Comparison of ENCODE assay signal across 24 cellular contexts in genomic region chr1:195105281-195105680, GRCh38.
DNase-seq lines count a peak whose midpoint lies in the region; ATAC-seq and TF ChIP-seq lines count a peak whose summit lies in the region.
"Had no signal": no experiment of that assay in that cellular context is flagged by ENCODE, and none has a peak within 500 bp of the region (broad histone marks: within the 10 kb centered on the region; RNA-seq: fewer than 3 reads in every experiment).

No MANE protein-coding gene starts in this region.

- no peak overlapping the region for H3K27ac ChIP-seq in C4-2B
- no peak overlapping the region for H3K27ac ChIP-seq in WERI-Rb-1
- H3K27ac ChIP-seq: BLaER1, ovary, right atrium auricular region, suprapubic skin had no signal

- TF ChIP-seq CTCF in C4-2B (conservative IDR thresholded peaks at IDR 0.05), result 0 out of 2 replicates have a peak, but pooled peaks have one; percentile 4
- peak; percentile 73 for TF ChIP-seq CTCF in WERI-Rb-1 (IDR thresholded peaks at IDR 0.05; ENCODE audit: low read depth, low read length)

- H3K36me3 ChIP-seq in WERI-Rb-1, result no peaks in the 10 kb centered on the region
- H3K36me3 ChIP-seq: BLaER1, ovary, right atrium auricular region, suprapubic skin had no signal

- no peaks in the 10 kb centered on the region for H3K9me3 ChIP-seq in WERI-Rb-1 (ENCODE audit: severe bottlenecking)
- H3K9me3 ChIP-seq: BLaER1, Caco-2, ovary had no signal

- DNase-seq in WERI-Rb-1, result no peak
- no peak for DNase-seq in HK-2 (ENCODE audit: unreplicated experiment)
- DNase-seq in dermis blood vessel endothelial cell, result no peak
- no peak for DNase-seq in mesenteric fat pad (ENCODE audit: low spot score)
- DNase-seq: activated CD8-positive, alpha-beta memory T cell treated with anti-CD3 and anti-CD28 coated beads, Interleukin-2, amount 50 U/mL, for 48 hours; aorta; Caco-2; cortex of kidney; HFFc6; islet precursor cell; NCI-H1105; NCI-H2029; NCI-H526 treated with DMSO at 0.1 percent for 48 hours; ovary; Right ventricle myocardium superior had no signal

- H3K27me3 ChIP-seq in WERI-Rb-1 (ENCODE audit: insufficient read depth, low read depth, severe bottlenecking), result no peaks in the 10 kb centered on the region
- H3K27me3 ChIP-seq: BLaER1, ovary, right atrium auricular region, suprapubic skin had no signal

- H3K4me3 ChIP-seq in WERI-Rb-1 (ENCODE audit: low read depth, low read length), result no peak overlapping the region
- H3K4me3 ChIP-seq: BLaER1, ovary, right atrium auricular region, suprapubic skin had no signal

- ATAC-seq in GM18511 (IDR thresholded peaks at IDR 0.05; ENCODE audit: unreplicated experiment) (peak; percentile 51), HG02759 (IDR thresholded peaks at IDR 0.05; ENCODE audit: unreplicated experiment) (peak; percentile 69), HG02970 (IDR thresholded peaks at IDR 0.05; ENCODE audit: low FRiP score, unreplicated experiment) (no peak)
- ATAC-seq: activated T-helper 17 cell treated with anti-CD3 and anti-CD28 coated beads, Interleukin-2, amount 50 U/mL, for 72 hours; natural killer cell treated with Interleukin-12 subunit alpha and Interleukin-12 subunit beta and Interleukin-15 and Interleukin-18, amount 100 ng/mL, for 72 hours had no signal
